1 cellular context compared by ENCODE assay signal in genomic region chr16:50245417-50246298, GRCh38.
TF ChIP-seq lines count a peak whose summit lies in the region.

No MANE protein-coding gene starts in this region.

TF ChIP-seq in HepG2, 621 proteins besides CTCF, POLR2A, EP300 and RAD21 (continued from another document):
- TF ChIP-seq ARID5B (CRISPR knock-in tag; IDR thresholded peaks at IDR 0.05) (peak; percentile 26; the same call in 1 of the 2 replicates), NR2F6 (IDR thresholded peaks at IDR 0.05) (no peak), NR2F6 (CRISPR knock-in tag; IDR thresholded peaks at IDR 0.05) (no peak), ZNF564 (CRISPR knock-in tag; IDR thresholded peaks at IDR 0.05) (no peak), SAP130 (CRISPR knock-in tag; IDR thresholded peaks at IDR 0.05; ENCODE audit: low read depth) (peak; percentile 40), PATZ1 (CRISPR knock-in tag; IDR thresholded peaks at IDR 0.05) (peak; percentile 60), RBM39 (IDR thresholded peaks at IDR 0.05; ENCODE audit: low read depth, low read length, poor library complexity, severe bottlenecking) (no peak), MXD3 (CRISPR knock-in tag; IDR thresholded peaks at IDR 0.05) (peak; percentile 63; the same call in 1 of the 2 replicates), MIER3 (CRISPR knock-in tag; IDR thresholded peaks at IDR 0.05; ENCODE audit: borderline replicate concordance) (no peak), ZNF333 (CRISPR knock-in tag; IDR thresholded peaks at IDR 0.05; ENCODE audit: borderline replicate concordance) (no peak)
- TF ChIP-seq, protein P1, sequence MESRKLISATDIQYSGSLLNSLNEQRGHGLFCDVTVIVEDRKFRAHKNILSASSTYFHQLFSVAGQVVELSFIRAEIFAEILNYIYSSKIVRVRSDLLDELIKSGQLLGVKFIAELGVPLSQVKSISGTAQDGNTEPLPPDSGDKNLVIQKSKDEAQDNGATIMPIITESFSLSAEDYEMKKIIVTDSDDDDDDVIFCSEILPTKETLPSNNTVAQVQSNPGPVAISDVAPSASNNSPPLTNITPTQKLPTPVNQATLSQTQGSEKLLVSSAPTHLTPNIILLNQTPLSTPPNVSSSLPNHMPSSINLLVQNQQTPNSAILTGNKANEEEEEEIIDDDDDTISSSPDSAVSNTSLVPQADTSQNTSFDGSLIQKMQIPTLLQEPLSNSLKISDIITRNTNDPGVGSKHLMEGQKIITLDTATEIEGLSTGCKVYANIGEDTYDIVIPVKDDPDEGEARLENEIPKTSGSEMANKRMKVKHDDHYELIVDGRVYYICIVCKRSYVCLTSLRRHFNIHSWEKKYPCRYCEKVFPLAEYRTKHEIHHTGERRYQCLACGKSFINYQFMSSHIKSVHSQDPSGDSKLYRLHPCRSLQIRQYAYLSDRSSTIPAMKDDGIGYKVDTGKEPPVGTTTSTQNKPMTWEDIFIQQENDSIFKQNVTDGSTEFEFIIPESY (CRISPR knock-in tag; IDR thresholded peaks at IDR 0.05), result no peak
- TF ChIP-seq, protein P2, sequence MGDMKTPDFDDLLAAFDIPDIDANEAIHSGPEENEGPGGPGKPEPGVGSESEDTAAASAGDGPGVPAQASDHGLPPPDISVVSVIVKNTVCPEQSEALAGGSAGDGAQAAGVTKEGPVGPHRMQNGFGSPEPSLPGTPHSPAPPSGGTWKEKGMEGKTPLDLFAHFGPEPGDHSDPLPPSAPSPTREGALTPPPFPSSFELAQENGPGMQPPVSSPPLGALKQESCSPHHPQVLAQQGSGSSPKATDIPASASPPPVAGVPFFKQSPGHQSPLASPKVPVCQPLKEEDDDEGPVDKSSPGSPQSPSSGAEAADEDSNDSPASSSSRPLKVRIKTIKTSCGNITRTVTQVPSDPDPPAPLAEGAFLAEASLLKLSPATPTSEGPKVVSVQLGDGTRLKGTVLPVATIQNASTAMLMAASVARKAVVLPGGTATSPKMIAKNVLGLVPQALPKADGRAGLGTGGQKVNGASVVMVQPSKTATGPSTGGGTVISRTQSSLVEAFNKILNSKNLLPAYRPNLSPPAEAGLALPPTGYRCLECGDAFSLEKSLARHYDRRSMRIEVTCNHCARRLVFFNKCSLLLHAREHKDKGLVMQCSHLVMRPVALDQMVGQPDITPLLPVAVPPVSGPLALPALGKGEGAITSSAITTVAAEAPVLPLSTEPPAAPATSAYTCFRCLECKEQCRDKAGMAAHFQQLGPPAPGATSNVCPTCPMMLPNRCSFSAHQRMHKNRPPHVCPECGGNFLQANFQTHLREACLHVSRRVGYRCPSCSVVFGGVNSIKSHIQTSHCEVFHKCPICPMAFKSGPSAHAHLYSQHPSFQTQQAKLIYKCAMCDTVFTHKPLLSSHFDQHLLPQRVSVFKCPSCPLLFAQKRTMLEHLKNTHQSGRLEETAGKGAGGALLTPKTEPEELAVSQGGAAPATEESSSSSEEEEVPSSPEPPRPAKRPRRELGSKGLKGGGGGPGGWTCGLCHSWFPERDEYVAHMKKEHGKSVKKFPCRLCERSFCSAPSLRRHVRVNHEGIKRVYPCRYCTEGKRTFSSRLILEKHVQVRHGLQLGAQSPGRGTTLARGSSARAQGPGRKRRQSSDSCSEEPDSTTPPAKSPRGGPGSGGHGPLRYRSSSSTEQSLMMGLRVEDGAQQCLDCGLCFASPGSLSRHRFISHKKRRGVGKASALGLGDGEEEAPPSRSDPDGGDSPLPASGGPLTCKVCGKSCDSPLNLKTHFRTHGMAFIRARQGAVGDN (CRISPR knock-in tag; IDR thresholded peaks at IDR 0.05), result peak; percentile 56; the same call in 1 of the 2 replicates
